ENCODE assay signal across 7 cellular contexts in genomic region chr11:113314065-113314388, GRCh38. TPM values are rescaled to one million over a fixed set of nuclear protein-coding genes. Genes with fewer than 3 reads are reported as not detected.
DNase-seq lines count a peak whose midpoint lies in the region; ATAC-seq and TF ChIP-seq lines count a peak whose summit lies in the region.

No MANE protein-coding gene starts in this region.

- no peaks in the 10 kb centered on the region for H3K9me3 Mint-ChIP-seq in HFFc6
- H3K9me3 Mint-ChIP-seq in activated T-helper 2 cell treated with anti-CD3 and anti-CD28 coated beads, Interferon-gamma antibody, Interleukin-2, Interleukin-4, amounts not matched to agents 10 μg/mL and 5 μg/mL and 100 μg/mL, durations not matched to agents 14 hours and 24 hours and 36 hours: no peaks in the 10 kb centered on the region
- H3K9me3 Mint-ChIP-seq in stimulated activated naive B cell treated with anti-CD40 and anti-IgM and Interleukin-4, amounts not matched to agents 10 μg/mL and 1 μg/mL and 100 μg/mL, for 72 hours: no peaks in the 10 kb centered on the region

- intact Hi-C loops in activated T-helper 2 cell treated with anti-CD3 and anti-CD28 coated beads, Interferon-gamma antibody, Interleukin-2, Interleukin-4, amounts not matched to agents 10 μg/mL and 5 μg/mL and 100 μg/mL, durations not matched to agents 14 hours and 24 hours and 36 hours (cut with micrococcal nuclease): loop anchor here (1.0 to 2.0 kb wide), 3 partner anchors 135 to 1088 kb away; partner anchors contain the start of genes PTS and ZW10

- no peak for TF ChIP-seq CTCF in HFFc6 (IDR thresholded peaks at IDR 0.05)

- peaks cover 5% of the 10 kb centered on the region for H3K27me3 Mint-ChIP-seq in HFFc6 (ENCODE audit: insufficient read depth)
- H3K27me3 Mint-ChIP-seq in activated T-helper 2 cell treated with anti-CD3 and anti-CD28 coated beads, Interferon-gamma antibody, Interleukin-2, Interleukin-4, amounts not matched to agents 10 μg/mL and 5 μg/mL and 100 μg/mL, durations not matched to agents 14 hours and 24 hours and 36 hours (ENCODE audit: low read depth): no peaks in the 10 kb centered on the region
- H3K27me3 Mint-ChIP-seq in stimulated activated naive B cell treated with anti-CD40 and anti-IgM and Interleukin-4, amounts not matched to agents 10 μg/mL and 1 μg/mL and 100 μg/mL, for 72 hours: no peaks in the 10 kb centered on the region

- H3K36me3 Mint-ChIP-seq in HFFc6 (ENCODE audit: low read depth): peaks cover 17% of the 10 kb centered on the region
- H3K36me3 Mint-ChIP-seq in activated T-helper 2 cell treated with anti-CD3 and anti-CD28 coated beads, Interferon-gamma antibody, Interleukin-2, Interleukin-4, amounts not matched to agents 10 μg/mL and 5 μg/mL and 100 μg/mL, durations not matched to agents 14 hours and 24 hours and 36 hours (ENCODE audit: low read depth): peaks cover 11% of the 10 kb centered on the region
- peaks cover 13 to 22% of the 10 kb centered on the region in 2 donors for H3K36me3 Mint-ChIP-seq in stimulated activated naive B cell treated with anti-CD40 and anti-IgM and Interleukin-4, amounts not matched to agents 10 μg/mL and 1 μg/mL and 100 μg/mL, for 72 hours

- H3K4me1 Mint-ChIP-seq in HFFc6 (ENCODE audit: low read depth): peaks cover 22% of the 10 kb centered on the region
- peaks cover 17% of the 10 kb centered on the region for H3K4me1 Mint-ChIP-seq in activated T-helper 2 cell treated with anti-CD3 and anti-CD28 coated beads, Interferon-gamma antibody, Interleukin-2, Interleukin-4, amounts not matched to agents 10 μg/mL and 5 μg/mL and 100 μg/mL, durations not matched to agents 14 hours and 24 hours and 36 hours (ENCODE audit: low read depth)
- peaks cover 12 to 14% of the 10 kb centered on the region in 2 donors for H3K4me1 Mint-ChIP-seq in stimulated activated naive B cell treated with anti-CD40 and anti-IgM and Interleukin-4, amounts not matched to agents 10 μg/mL and 1 μg/mL and 100 μg/mL, for 72 hours

- DNase-seq in HFFc6 (no peak), CD1c-positive myeloid dendritic cell (ENCODE audit: extremely low spot score) (no peak), OCI-M2 (lab: John Stamatoyannopoulos, UW; ENCODE audit: unreplicated experiment) (no peak)
- DNase-seq in activated T-helper 2 cell treated with anti-CD3 and anti-CD28 coated beads, Interferon-gamma antibody, Interleukin-2, Interleukin-4, amounts not matched to agents 10 μg/mL and 5 μg/mL and 100 μg/mL, durations not matched to agents 14 hours and 24 hours and 36 hours (ENCODE audit: low spot score): no peak
- no peak for DNase-seq in stimulated activated naive B cell treated with anti-CD40 and anti-IgM and Interleukin-4, amounts not matched to agents 10 μg/mL and 1 μg/mL and 100 μg/mL, for 72 hours

- peak overlapping the region; percentile 90 for H3K4me3 Mint-ChIP-seq in HFFc6
- H3K4me3 Mint-ChIP-seq in activated T-helper 2 cell treated with anti-CD3 and anti-CD28 coated beads, Interferon-gamma antibody, Interleukin-2, Interleukin-4, amounts not matched to agents 10 μg/mL and 5 μg/mL and 100 μg/mL, durations not matched to agents 14 hours and 24 hours and 36 hours (ENCODE audit: low read depth): peak overlapping the region; percentile 72
- peak overlapping the region; percentile 88 for H3K4me3 Mint-ChIP-seq in stimulated activated naive B cell treated with anti-CD40 and anti-IgM and Interleukin-4, amounts not matched to agents 10 μg/mL and 1 μg/mL and 100 μg/mL, for 72 hours

- no peaks in the 10 kb centered on the region for H3K9me3 ChIP-seq in iPS-18c (ENCODE audit: control insufficient read depth, insufficient read depth, low read length)

- H3K27ac Mint-ChIP-seq in HFFc6: 0 out of 2 replicates have a peak overlapping the region, but pooled peaks have one; percentile 25
- peak overlapping the region; percentile 47 for H3K27ac Mint-ChIP-seq in activated T-helper 2 cell treated with anti-CD3 and anti-CD28 coated beads, Interferon-gamma antibody, Interleukin-2, Interleukin-4, amounts not matched to agents 10 μg/mL and 5 μg/mL and 100 μg/mL, durations not matched to agents 14 hours and 24 hours and 36 hours
- H3K27ac Mint-ChIP-seq in stimulated activated naive B cell treated with anti-CD40 and anti-IgM and Interleukin-4, amounts not matched to agents 10 μg/mL and 1 μg/mL and 100 μg/mL, for 72 hours: peak overlapping the region; percentile 74

- peak overlapping the region; percentile 21; the same call in 1 of the 2 replicates for H3K4me3 ChIP-seq in iPS-18c (ENCODE audit: insufficient read depth, low read depth, low read length)

- no peak for ATAC-seq in stimulated activated naive B cell treated with anti-CD40 and anti-IgM and Interleukin-4, amounts not matched to agents 10 μg/mL and 1 μg/mL and 100 μg/mL, for 72 hours (replicated peaks)
- ATAC-seq in HG03442 (IDR thresholded peaks at IDR 0.05; ENCODE audit: unreplicated experiment): no peak

RNA-seq across cellular contexts. Expression of gene TTC12, which starts 0.4 kb away (rescaled TPM):
- 10 to 100 TPM in 2 of 6 experiments, 1 to 10 TPM in 4; 7.4 to 11.4 (median 9.5) TPM for total RNA-seq in HFFc6 (2021; fragmentation: NEBNext Ultra II Directional; extraction: Animal tissue kit (Norgen Biotek cat#: 25700))
- 7.0 and 11.4 TPM in 2 replicates for total RNA-seq in activated T-helper 2 cell treated with anti-CD3 and anti-CD28 coated beads, Interferon-gamma antibody, Interleukin-2, Interleukin-4, amounts not matched to agents 10 μg/mL and 5 μg/mL and 100 μg/mL, durations not matched to agents 14 hours and 24 hours and 36 hours
